21 cellular contexts compared by ENCODE assay signal in genomic region chr3:192920406-192920805, GRCh38.
"Had no signal": no experiment of that assay in that cellular context is flagged by ENCODE, and none has a peak within 500 bp of the region (broad histone marks: within the 10 kb centered on the region; RNA-seq: fewer than 3 reads in every experiment).

No MANE protein-coding gene starts in this region.

- H2AFZ ChIP-seq: hepatocyte had no signal

- H3K4me2 ChIP-seq: hepatocyte, smooth muscle cell had no signal

- H3K27ac ChIP-seq: body of pancreas, dorsolateral prefrontal cortex, hepatocyte, neutrophil, pancreas, right lobe of liver, suprapubic skin, transverse colon had no signal

- ATAC-seq: activated T-cell treated with anti-CD3 and anti-CD28 coated beads, Interleukin-2, amount 50 U/mL, for 4 hours; body of pancreas; left cardiac atrium; mucosa of descending colon; naive thymus-derived CD4-positive, alpha-beta T cell; pancreas; right lobe of liver; stimulated activated naive CD8-positive, alpha-beta T cell treated with anti-CD3 and anti-CD28 coated beads, Interleukin-15, amount 100 ng/mL, for 72 hours had no signal

- H3K27me3 ChIP-seq: body of pancreas, dorsolateral prefrontal cortex, hepatocyte, suprapubic skin had no signal

- H3K4me3 ChIP-seq: body of pancreas, dorsolateral prefrontal cortex, hepatocyte, mucosa of descending colon, pancreas, right lobe of liver, smooth muscle cell, suprapubic skin, transverse colon had no signal

- DNase-seq: activated CD4-positive, alpha-beta T cell treated with anti-CD3 and anti-CD28 coated beads, Interleukin-2, amount 10 ng/mL, durations not matched to agents 7 days and 5 days; activated CD8-positive, alpha-beta memory T cell treated with anti-CD3 and anti-CD28 coated beads, Interleukin-2, amount 50 U/mL, for 4 hours; activated naive CD4-positive, alpha-beta T cell treated with anti-CD3 and anti-CD28 coated beads for 36 hours; activated T-cell treated with anti-CD3 and anti-CD28 coated beads, Interleukin-2, amount 50 U/mL, for 4 hours; body of pancreas; caudate nucleus; dorsolateral prefrontal cortex; left cardiac atrium; mesenchymal stem cell; mucosa of descending colon; naive thymus-derived CD4-positive, alpha-beta T cell; pancreas; right lobe of liver; stimulated activated CD4-positive, alpha-beta T cell treated with anti-CD3 and anti-CD28 coated beads, Interleukin-4, amount 100 ng/mL, for 1 hour; stimulated activated naive CD8-positive, alpha-beta T cell treated with anti-CD3 and anti-CD28 coated beads, Interleukin-15, amount 100 ng/mL, for 72 hours; T1000; transverse colon had no signal

- H3K36me3 ChIP-seq: neutrophil, pancreas, right lobe of liver, suprapubic skin, transverse colon had no signal

- H3K9me3 ChIP-seq: body of pancreas, mucosa of descending colon, neutrophil, pancreas, right lobe of liver, suprapubic skin, transverse colon had no signal
